ENCODE assay signal across 1 cellular context in the genomic region with DNA sequence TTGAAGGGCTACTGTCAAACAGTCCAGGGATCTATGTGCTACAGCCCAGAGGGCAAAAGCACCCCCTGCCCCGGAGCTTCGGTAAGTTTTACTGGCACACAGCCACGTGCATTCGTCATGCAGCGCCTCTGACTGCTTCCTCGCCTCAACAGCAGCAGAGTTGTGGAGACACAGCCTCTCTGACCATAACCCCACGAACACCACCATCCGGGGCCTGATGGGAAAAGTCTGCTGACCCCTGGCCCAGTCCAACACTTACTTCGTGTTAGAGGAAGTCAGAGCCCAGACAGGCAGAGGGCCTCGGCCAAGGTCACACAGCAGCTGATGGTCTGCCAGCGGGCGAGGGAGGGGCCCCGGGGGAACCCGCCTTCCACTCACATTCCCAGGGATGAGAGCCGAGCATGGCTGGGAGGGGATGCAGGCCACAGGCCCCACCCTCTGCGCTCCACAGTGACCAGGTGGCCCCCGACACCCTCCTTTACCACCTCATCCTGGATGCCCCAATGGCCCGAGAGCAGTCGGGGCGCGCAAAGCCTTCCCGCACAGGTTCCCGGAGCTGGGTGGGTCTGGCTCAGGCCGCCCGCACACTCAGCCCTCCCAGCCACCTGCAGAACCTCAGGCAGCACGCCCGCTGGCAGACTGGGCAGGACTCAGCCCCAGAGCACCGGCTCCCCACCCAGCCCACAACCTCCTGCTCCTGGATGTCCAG.
TF ChIP-seq lines count a peak whose summit lies in the region.

No MANE protein-coding gene starts in this region.

TF ChIP-seq in GM12891, 5 proteins besides CTCF, POLR2A, EP300 and RAD21:
- TF ChIP-seq TAF1 (IDR thresholded peaks at IDR 0.05; ENCODE audit: low read depth, low read length), result no peak
